In genomic region chr16:46853713-46854443, GRCh38 we compare ENCODE assay signal across 8 cellular contexts. TPM values are rescaled to one million over a fixed set of nuclear protein-coding genes. Genes with fewer than 3 reads are reported as not detected.
DNase-seq lines count a peak whose midpoint lies in the region; ATAC-seq lines count a peak whose summit lies in the region.

No MANE protein-coding gene starts in this region.

- peaks cover 3% of the 10 kb centered on the region for H3K27me3 Mint-ChIP-seq in activated CD4-positive, alpha-beta memory T cell treated with anti-CD3 and anti-CD28 coated beads for 36 hours

- POLR2A ChIA-PET in activated CD4-positive, alpha-beta memory T cell treated with anti-CD3 and anti-CD28 coated beads for 36 hours (lab: Charles Lee), result no interaction called here

- no peak overlapping the region for H3K4me3 Mint-ChIP-seq in activated CD4-positive, alpha-beta memory T cell treated with anti-CD3 and anti-CD28 coated beads for 36 hours

- intact Hi-C loops in activated CD4-positive, alpha-beta memory T cell treated with anti-CD3 and anti-CD28 coated beads for 36 hours (cut with micrococcal nuclease), result loop anchor here (1.0 to 2.0 kb wide), 4 partner anchors 54 to 181 kb away; no protein-coding TSS in a partner anchor

- H3K27ac Mint-ChIP-seq in activated CD4-positive, alpha-beta memory T cell treated with anti-CD3 and anti-CD28 coated beads for 36 hours, result no peak overlapping the region

- CTCF ChIA-PET in activated CD4-positive, alpha-beta memory T cell treated with anti-CD3 and anti-CD28 coated beads for 36 hours (lab: Charles Lee), result interaction anchor here (0.7 to 4.8 kb wide), 33 partner anchors 9 to 1311 kb away, joined by 3 to 102 read pairs (median 4); partner anchors contain the start of gene GPT2

- DNase-seq in DMS 273 (lab: John Stamatoyannopoulos, UW; ENCODE audit: unreplicated experiment), result peak; percentile 86
- DNase-seq in NCI-H510A (lab: John Stamatoyannopoulos, UW), result peak; percentile 41
- DNase-seq in activated CD4-positive, alpha-beta memory T cell treated with anti-CD3 and anti-CD28 coated beads for 36 hours, result peak; percentile 77
- peak; percentile 42 for DNase-seq in effector CD4-positive, alpha-beta T cell
- peak; percentile 76 to 84 for DNase-seq in lung microvascular endothelial cell (ENCODE audit: low read depth in 2 of 2)
- peak; percentile 6 for DNase-seq in stimulated activated CD8-positive, alpha-beta memory T cell treated with anti-CD3 and anti-CD28 coated beads, Interleukin-15, amount 100 ng/mL, for 1 hour (ENCODE audit: low read depth)

- no peaks in the 10 kb centered on the region for H3K9me3 Mint-ChIP-seq in activated CD4-positive, alpha-beta memory T cell treated with anti-CD3 and anti-CD28 coated beads for 36 hours

- peak; percentile 69 for ATAC-seq in HG02610 (IDR thresholded peaks at IDR 0.05; ENCODE audit: unreplicated experiment)
- ATAC-seq in GM19035 (IDR thresholded peaks at IDR 0.05; ENCODE audit: unreplicated experiment), result no peak

- H3K36me3 Mint-ChIP-seq in activated CD4-positive, alpha-beta memory T cell treated with anti-CD3 and anti-CD28 coated beads for 36 hours, result no peaks in the 10 kb centered on the region

- no peaks in the 10 kb centered on the region for H3K4me1 Mint-ChIP-seq in activated CD4-positive, alpha-beta memory T cell treated with anti-CD3 and anti-CD28 coated beads for 36 hours (ENCODE audit: low read depth)

RNA-seq across cellular contexts. Expression of gene C16orf87, which starts 22.9 kb away (rescaled TPM):
- 10 to 100 TPM; 18.1 to 18.2 TPM for total RNA-seq in activated CD4-positive, alpha-beta memory T cell treated with anti-CD3 and anti-CD28 coated beads for 36 hours
- total RNA-seq in lung microvascular endothelial cell, result 5.9 and 8.9 TPM in 2 replicates

RNA-seq across cellular contexts. Expression of gene GPT2, which starts 30.3 kb away (rescaled TPM):
- 10 to 100 TPM; 20.2 to 23.1 TPM for total RNA-seq in activated CD4-positive, alpha-beta memory T cell treated with anti-CD3 and anti-CD28 coated beads for 36 hours
- 4.8 and 6.0 TPM in 2 replicates for total RNA-seq in lung microvascular endothelial cell

Comparison
In these comparisons a context has a peak if more than half of its experiments do, and no peak if none do; other contexts are left out.
1. DNase-seq: peak in every context shown above with its lines; median percentile 86 in DMS 273; 80 in lung microvascular endothelial cell; 77 in activated CD4-positive, alpha-beta memory T cell treated with anti-CD3 and anti-CD28 coated beads for 36 hours; 42 in effector CD4-positive, alpha-beta T cell; 41 in NCI-H510A; 6 in stimulated activated CD8-positive, alpha-beta memory T cell treated with anti-CD3 and anti-CD28 coated beads, Interleukin-15, amount 100 ng/mL, for 1 hour.